Comparison of ENCODE assay signal across 1 cellular context in genomic region chr2:74188018-74188601, GRCh38.
TF ChIP-seq lines count a peak whose summit lies in the region.

No MANE protein-coding gene starts in this region.

TF ChIP-seq in GM12878, 131 proteins besides CTCF, POLR2A, EP300 and RAD21 (continued from another document):
- TF ChIP-seq ATF3 (IDR thresholded peaks at IDR 0.05; ENCODE audit: borderline replicate concordance, extremely low read depth, low read depth, low read length) = no peak
- no peak for TF ChIP-seq HCFC1 (IDR thresholded peaks at IDR 0.05; ENCODE audit: low read length)
- no peak for TF ChIP-seq ZNF274 (IDR thresholded peaks at IDR 0.05; ENCODE audit: insufficient read depth, insufficient read length)
TF ChIP-seq in GM12878: peak in this region for 1.
